17 cellular contexts compared by ENCODE assay signal in the genomic region with DNA sequence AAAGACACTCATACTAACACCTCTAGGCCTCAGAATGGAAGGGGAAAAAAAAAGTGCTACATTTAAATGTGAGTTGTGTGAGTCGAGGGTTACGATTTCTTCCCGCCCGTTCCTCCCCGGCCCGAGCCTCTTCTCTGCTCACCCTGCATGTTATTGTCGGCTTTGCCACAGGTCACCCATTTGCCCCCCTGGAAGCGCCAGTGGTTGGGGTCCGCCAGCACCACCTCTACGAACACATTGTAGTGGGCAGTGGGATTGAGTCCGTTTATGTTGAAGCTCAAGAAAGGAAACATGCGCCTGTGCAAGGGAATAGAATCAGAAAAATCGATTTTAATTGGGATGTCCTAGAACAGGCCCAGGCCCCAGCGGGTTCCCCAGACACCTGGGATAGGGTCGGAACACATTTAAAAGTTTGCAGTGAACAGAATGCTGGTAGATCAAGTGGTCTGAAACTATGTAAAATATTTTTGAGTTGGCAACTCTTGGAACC. TPM values are rescaled to one million over a fixed set of nuclear protein-coding genes. Genes with fewer than 3 reads are reported as not detected.
A peak's percentile ranks its signal among the peaks of the same experiment; 100 is the strongest.
DNase-seq lines count a peak whose midpoint lies in the region; ATAC-seq and TF ChIP-seq lines count a peak whose summit lies in the region.
"Had no signal": no experiment of that assay in that cellular context is flagged by ENCODE, and none has a peak within 500 bp of the region (broad histone marks: within the 10 kb centered on the region; RNA-seq: fewer than 3 reads in every experiment).

No MANE protein-coding gene starts in this region.

- H3K36me3 Mint-ChIP-seq in IgD-negative memory B cell = no peaks in the 10 kb centered on the region
- no peaks in the 10 kb centered on the region for H3K36me3 Mint-ChIP-seq in activated naive CD8-positive, alpha-beta T cell treated with anti-CD3 and anti-CD28 coated beads, Interleukin-2, amount 50 U/mL, for 24 hours (ENCODE audit: low read depth)
- peaks cover 34% of the 10 kb centered on the region for H3K36me3 Mint-ChIP-seq in natural killer cell

- no peaks in the 10 kb centered on the region for H3F3A ChIP-seq in MM.1S (ENCODE audit: insufficient read depth, low read length)

- peaks cover 0 to 7% (median 0%) of the 10 kb centered on the region in 3 donors for H3K9me3 Mint-ChIP-seq in IgD-negative memory B cell
- no peaks in the 10 kb centered on the region for H3K9me3 Mint-ChIP-seq in activated naive CD8-positive, alpha-beta T cell treated with anti-CD3 and anti-CD28 coated beads, Interleukin-2, amount 50 U/mL, for 24 hours
- H3K9me3 Mint-ChIP-seq in natural killer cell = no peaks in the 10 kb centered on the region

- H3K9ac ChIP-seq in MM.1S (ENCODE audit: low read length) = no peak overlapping the region

- H3K4me2 ChIP-seq in MM.1S (ENCODE audit: low read depth, low read length) = no peak overlapping the region

- no peak overlapping the region for H3K4me3 ChIP-seq in MM.1S (ENCODE audit: low read length)

- no peaks in the 10 kb centered on the region for H3K4me1 ChIP-seq in MM.1S (ENCODE audit: low read length)

- H3K27ac ChIP-seq in MM.1S (ENCODE audit: low read length) = no peak overlapping the region

- H3K4me1 Mint-ChIP-seq in IgD-negative memory B cell (peaks cover 13 to 23% (median 16%) of the 10 kb centered on the region in 3 donors), natural killer cell (peaks cover 71 to 84% of the 10 kb centered on the region in 2 donors)
- H3K4me1 Mint-ChIP-seq in activated naive CD8-positive, alpha-beta T cell treated with anti-CD3 and anti-CD28 coated beads, Interleukin-2, amount 50 U/mL, for 24 hours = peaks cover 40% of the 10 kb centered on the region

- ATAC-seq in activated naive CD8-positive, alpha-beta T cell treated with anti-CD3 and anti-CD28 coated beads, Interleukin-2, amount 50 U/mL, for 24 hours = no peak
- ATAC-seq in natural killer cell (peak; percentile 32 to 59 (median 38)), HG03378 (IDR thresholded peaks at IDR 0.05; ENCODE audit: unreplicated experiment) (no peak)

- intact Hi-C loops in natural killer cell (cut with micrococcal nuclease) = loop anchor here (1.0 to 2.0 kb wide), 3 partner anchors 8 to 573 kb away; no protein-coding TSS in a partner anchor

- H3K36me3 ChIP-seq in MM.1S (replicated peaks; ENCODE audit: insufficient read depth, low read length) = no peaks in the 10 kb centered on the region

- no peaks in the 10 kb centered on the region for H3K27me3 ChIP-seq in MM.1S (replicated peaks; ENCODE audit: insufficient read depth, low read length)

- TF ChIP-seq CTCF in GM10266 (IDR thresholded peaks at IDR 0.05; ENCODE audit: control insufficient read depth, insufficient read depth, low read depth, missing control alignments) (no peak), natural killer cell (IDR thresholded peaks at IDR 0.05) (no peak), MM.1S (IDR thresholded peaks at IDR 0.05; ENCODE audit: low read length) (no peak)

- no peaks in the 10 kb centered on the region for H3K79me2 ChIP-seq in MM.1S (ENCODE audit: low read length)

- DNase-seq in GM10266 (ENCODE audit: extremely low spot score) (peak; percentile 13), natural killer cell (peak; percentile 44), NCI-H1092 treated with DMSO at 0.1 percent for 48 hours (lab: John Stamatoyannopoulos, UW) (no peak), MM.1S (no peak)
- no peak for DNase-seq in activated naive CD8-positive, alpha-beta T cell treated with anti-CD3 and anti-CD28 coated beads, Interleukin-2, amount 50 U/mL, for 24 hours
- DNase-seq: activated CD4-positive, alpha-beta T cell treated with anti-CD3 and anti-CD28 coated beads for 48 hours; activated effector memory CD4-positive, alpha-beta T cell treated with anti-CD3 and anti-CD28 coated beads, Interleukin-2, amount 50 U/mL, for 16 hours; GDM1; left colon; NCI-H2081 treated with DMSO at 0.1 percent for 48 hours; NCI-H524 treated with DMSO at 0.1 percent for 48 hours; SIG-M5; stimulated activated CD4-positive, alpha-beta T cell treated with anti-CD3 and anti-CD28 coated beads, Interleukin-2, amount 100 ng/mL, for 48 hours had no signal

- H4K20me1 ChIP-seq in MM.1S (ENCODE audit: insufficient read depth, low read length) = no peaks in the 10 kb centered on the region

- no peaks in the 10 kb centered on the region for H3K9me3 ChIP-seq in MM.1S (replicated peaks; ENCODE audit: insufficient read depth, low read length)

- H3K27ac Mint-ChIP-seq in IgD-negative memory B cell (peak overlapping the region in 2 of 3 donors; percentile 44 to 81), natural killer cell (peak overlapping the region; percentile 93 to 98)
- H3K27ac Mint-ChIP-seq in activated naive CD8-positive, alpha-beta T cell treated with anti-CD3 and anti-CD28 coated beads, Interleukin-2, amount 50 U/mL, for 24 hours = peak overlapping the region; percentile 11

- H3K9me2 ChIP-seq in MM.1S (replicated peaks; ENCODE audit: insufficient read depth, low read length) = no peaks in the 10 kb centered on the region

- no peak overlapping the region for H2AFZ ChIP-seq in MM.1S (ENCODE audit: low read length)

- H3K4me3 Mint-ChIP-seq in IgD-negative memory B cell = peak overlapping the region in 2 of 4 donors; percentile 37 to 90
- H3K4me3 Mint-ChIP-seq in activated naive CD8-positive, alpha-beta T cell treated with anti-CD3 and anti-CD28 coated beads, Interleukin-2, amount 50 U/mL, for 24 hours = peak overlapping the region; percentile 79
- peak overlapping the region; percentile 100 for H3K4me3 Mint-ChIP-seq in natural killer cell

- H3K27me3 Mint-ChIP-seq in IgD-negative memory B cell = peaks cover 56% of the 10 kb centered on the region
- H3K27me3 Mint-ChIP-seq in activated naive CD8-positive, alpha-beta T cell treated with anti-CD3 and anti-CD28 coated beads, Interleukin-2, amount 50 U/mL, for 24 hours = peaks cover 53% of the 10 kb centered on the region
- H3K27me3 Mint-ChIP-seq in natural killer cell (ENCODE audit: low read depth in 2 of 2) = peaks cover 22 to 23% of the 10 kb centered on the region in 2 donors

RNA-seq across cellular contexts. Expression of gene EOMES, which starts 2.0 kb away (rescaled TPM):
- 1.1 TPM for polyA plus RNA-seq in IgD-negative memory B cell
- 10 to 100 TPM; 30.3 to 64.0 (median 32.2) TPM for total RNA-seq in natural killer cell
- total RNA-seq: OCI-LY7, osteocyte had no signal

Comparison
In these comparisons a context has a peak if more than half of its experiments do, and no peak if none do; other contexts are left out.
1. DNase-seq: peak in GM10266 (single experiment) and natural killer cell (single experiment); none in activated naive CD8-positive, alpha-beta T cell treated with anti-CD3 and anti-CD28 coated beads, Interleukin-2, amount 50 U/mL, for 24 hours (single experiment), NCI-H1092 treated with DMSO at 0.1 percent for 48 hours (single experiment) and MM.1S (single experiment).
2. H3K27ac Mint-ChIP-seq: peak in every context shown above with its lines; median percentile 96 in natural killer cell; 62 in IgD-negative memory B cell; 11 in activated naive CD8-positive, alpha-beta T cell treated with anti-CD3 and anti-CD28 coated beads, Interleukin-2, amount 50 U/mL, for 24 hours.
3. ATAC-seq: peak in natural killer cell (3 of 3); none in activated naive CD8-positive, alpha-beta T cell treated with anti-CD3 and anti-CD28 coated beads, Interleukin-2, amount 50 U/mL, for 24 hours (single experiment) and HG03378 (single experiment).